Comparison of ENCODE assay signal across 33 cellular contexts in the genomic region with DNA sequence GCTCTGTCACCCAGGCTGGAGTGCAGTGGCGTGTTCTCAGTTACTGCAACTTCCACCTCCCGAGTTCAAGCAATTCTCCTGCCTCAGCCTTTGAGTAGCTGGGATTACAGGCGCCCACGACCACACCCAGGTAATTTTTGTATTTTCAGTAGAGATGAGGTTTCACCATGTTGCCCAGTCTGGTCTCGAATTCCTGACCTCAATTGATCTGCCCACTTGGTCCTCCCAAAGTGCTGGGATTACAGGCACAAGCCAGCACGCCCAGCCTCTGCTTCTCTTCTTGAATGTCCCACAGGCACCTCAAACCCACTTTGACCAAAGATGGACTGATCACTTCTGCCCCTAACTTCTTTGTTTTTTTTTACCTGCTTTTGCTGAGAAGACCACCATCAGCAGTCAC. TPM values are rescaled to one million over a fixed set of nuclear protein-coding genes. Genes with fewer than 3 reads are reported as not detected.
"Had no signal": no experiment of that assay in that cellular context is flagged by ENCODE, and none has a peak within 500 bp of the region (broad histone marks: within the 10 kb centered on the region; RNA-seq: fewer than 3 reads in every experiment).

No MANE protein-coding gene starts in this region.

- H3K36me3 Mint-ChIP-seq: mesothelial cell of epicardium had no signal

- H3K27me3 Mint-ChIP-seq: effector memory CD8-positive, alpha-beta T cell had no signal

- H3K27ac ChIP-seq: colonic mucosa, esophagus squamous epithelium, heart right ventricle, left lung, prostate gland, right atrium auricular region, testis, tibial nerve, upper lobe of left lung had no signal

- H3K36me3 ChIP-seq: colonic mucosa, prostate gland, right atrium auricular region had no signal

- H3K4me3 ChIP-seq: colonic mucosa, esophagus squamous epithelium, heart right ventricle, left lung, mucosa of descending colon, prostate gland, right atrium auricular region, smooth muscle cell, testis, tibial nerve, upper lobe of left lung had no signal

- DNase-seq: colonic mucosa; effector memory CD8-positive, alpha-beta T cell; erythroblast; esophagus squamous epithelium; foreskin melanocyte; glutamatergic neuron; heart right ventricle; hippocampal formation; left cardiac atrium; left lung; mesenchymal stem cell; mucosa of descending colon; naive thymus-derived CD4-positive, alpha-beta T cell; nucleus accumbens; stimulated activated CD4-positive, alpha-beta T cell treated with anti-CD3 and anti-CD28 coated beads, Interleukin-2, amount 100 ng/mL, for 24 hours; stimulated activated CD4-positive, alpha-beta T cell treated with anti-CD3 and anti-CD28 coated beads, Interleukin-4, amount 100 ng/mL, for 24 hours; stimulated activated naive CD8-positive, alpha-beta T cell treated with anti-CD3 and anti-CD28 coated beads, Interleukin-15, Interleukin-2, amounts not matched to agents 100 U/mL and 50 U/mL, for 24 hours; substantia nigra; testis; upper lobe of left lung had no signal

- H3K4me3 Mint-ChIP-seq: effector memory CD8-positive, alpha-beta T cell; mesothelial cell of epicardium; naive thymus-derived CD4-positive, alpha-beta T cell; nephron; stimulated activated effector memory CD8-positive, alpha-beta T cell treated with anti-CD3 and anti-CD28 coated beads, Interleukin-12 subunit alpha, Interleukin-12 subunit beta, amount 100 ng/mL, for 72 hours had no signal

- H3K4me1 ChIP-seq: colonic mucosa, prostate gland, testis had no signal

- H3K27me3 ChIP-seq: colonic mucosa, right atrium auricular region, testis had no signal

- H3K9me3 Mint-ChIP-seq: effector memory CD8-positive, alpha-beta T cell; mesothelial cell of epicardium; nephron; stimulated activated effector memory CD8-positive, alpha-beta T cell treated with anti-CD3 and anti-CD28 coated beads, Interleukin-12 subunit alpha, Interleukin-12 subunit beta, amount 100 ng/mL, for 72 hours had no signal

- H3K9me3 ChIP-seq: colonic mucosa, esophagus squamous epithelium, left lung, mucosa of descending colon, prostate gland, right atrium auricular region, testis, tibial nerve, upper lobe of left lung had no signal

- ATAC-seq: effector memory CD8-positive, alpha-beta T cell; heart right ventricle; left cardiac atrium; left lung; mucosa of descending colon; naive thymus-derived CD4-positive, alpha-beta T cell; sciatic nerve; stimulated activated effector memory CD8-positive, alpha-beta T cell treated with anti-CD3 and anti-CD28 coated beads, Interleukin-12 subunit alpha, Interleukin-12 subunit beta, amount 100 ng/mL, for 72 hours; stimulated activated naive CD8-positive, alpha-beta T cell treated with anti-CD3 and anti-CD28 coated beads, Interleukin-15, Interleukin-2, amounts not matched to agents 100 U/mL and 50 U/mL, for 24 hours had no signal

- H3K4me2 ChIP-seq: smooth muscle cell had no signal

- H3K27ac Mint-ChIP-seq: effector memory CD8-positive, alpha-beta T cell; mesothelial cell of epicardium; naive thymus-derived CD4-positive, alpha-beta T cell; nephron; stimulated activated effector memory CD8-positive, alpha-beta T cell treated with anti-CD3 and anti-CD28 coated beads, Interleukin-12 subunit alpha, Interleukin-12 subunit beta, amount 100 ng/mL, for 72 hours had no signal

RNA-seq across cellular contexts. Expression of a gene that starts 4.6 kb away (rescaled TPM):
- total RNA-seq: colonic mucosa, dermis microvascular lymphatic vessel endothelial cell, esophagus squamous epithelium, heart right ventricle, kidney epithelial cell, left cardiac atrium, left lung, lower leg skin, lung microvascular endothelial cell, mesothelial cell of epicardium, mucosa of descending colon, osteocyte, prostate gland, right atrium auricular region, sciatic nerve, smooth muscle cell, testis, tibial nerve had no signal
- polyA plus RNA-seq: heart right ventricle, smooth muscle cell had no signal

RNA-seq across cellular contexts. Expression of a gene that starts 19.1 kb away (rescaled TPM):
- total RNA-seq: dermis microvascular lymphatic vessel endothelial cell, lung microvascular endothelial cell had no signal

RNA-seq across cellular contexts. Expression of a gene that starts 55.2 kb away (rescaled TPM):
- total RNA-seq: dermis microvascular lymphatic vessel endothelial cell; kidney epithelial cell; lung microvascular endothelial cell; naive thymus-derived CD4-positive, alpha-beta T cell had no signal
- polyA plus RNA-seq: naive thymus-derived CD4-positive, alpha-beta T cell had no signal
